Comparison of ENCODE assay signal across 12 cellular contexts in genomic region chr6:33508935-33509926, GRCh38. TPM values are rescaled to one million over a fixed set of nuclear protein-coding genes. Genes with fewer than 3 reads are reported as not detected.
DNase-seq lines count a peak whose midpoint lies in the region; ATAC-seq and TF ChIP-seq lines count a peak whose summit lies in the region.
"Had no signal": no experiment of that assay in that cellular context is flagged by ENCODE, and none has a peak within 500 bp of the region (broad histone marks: within the 10 kb centered on the region; RNA-seq: fewer than 3 reads in every experiment).

No MANE protein-coding gene starts in this region.

- DNase-seq in left ventricle myocardium inferior (no peak), left ventricle myocardium superior (no peak), memory B cell (ENCODE audit: low spot score in 2 of 2) (no peak), vagina (ENCODE audit: extremely low spot score in 2 of 2) (no peak), germinal center (ENCODE audit: low spot score) (no peak)
- DNase-seq in NK-92 treated with Interleukin-12 subunit alpha and Interleukin-12 subunit beta, amount 100 ng/mL, for 24 hours (lab: John Stamatoyannopoulos, UW): no peak
- DNase-seq in activated CD4-positive, alpha-beta T cell treated with anti-CD3 and anti-CD28 coated beads, Interleukin-2, amount 10 ng/mL, durations not matched to agents 7 days and 5 days: no peak
- DNase-seq: BE2C; NCI-H2029 treated with DMSO at 0.1 percent for 48 hours; SJCRH30; stimulated activated CD4-positive, alpha-beta T cell treated with anti-CD3 and anti-CD28 coated beads, Interleukin-4, amount 100 ng/mL, for 4 hours had no signal

- H3K36me3 Mint-ChIP-seq in activated T-helper 17 cell treated with anti-CD3 and anti-CD28 coated beads, Interleukin-2, amount 50 U/mL, for 72 hours (ENCODE audit: low read depth): no peaks in the 10 kb centered on the region
- no peaks in the 10 kb centered on the region for H3K36me3 Mint-ChIP-seq in memory B cell
- peaks cover 2% of the 10 kb centered on the region for H3K36me3 Mint-ChIP-seq in activated CD4-positive, alpha-beta T cell treated with anti-CD3 and anti-CD28 coated beads, Interleukin-2, amount 10 ng/mL, durations not matched to agents 7 days and 5 days (ENCODE audit: low read depth)

- peaks cover 19% of the 10 kb centered on the region for H3K4me1 ChIP-seq in left ventricle myocardium inferior
- H3K4me1 ChIP-seq in vagina: peaks cover 15% of the 10 kb centered on the region
- H3K4me1 ChIP-seq: BE2C, SJCRH30 had no signal

- intact Hi-C loops in left ventricle myocardium inferior (cut with micrococcal nuclease): no loop called here
- intact Hi-C loops in left ventricle myocardium superior (cut with micrococcal nuclease): no loop called here
- intact Hi-C loops in vagina (cut with DNase I): no loop called here

- CTCF ChIA-PET in activated CD4-positive, alpha-beta T cell treated with anti-CD3 and anti-CD28 coated beads, Interleukin-2, amount 10 ng/mL, durations not matched to agents 7 days and 5 days (lab: Charles Lee): interaction anchor here (0.6 to 1.2 kb wide), 3 partner anchors 26 to 982 kb away, joined by 3 read pairs; partner anchors contain the start of gene BAK1

- TF ChIP-seq POLR2A in vagina (IDR thresholded peaks at IDR 0.05): no peak

- peak overlapping the region; percentile 77 for H3K27ac Mint-ChIP-seq in activated T-helper 17 cell treated with anti-CD3 and anti-CD28 coated beads, Interleukin-2, amount 50 U/mL, for 72 hours
- H3K27ac Mint-ChIP-seq in memory B cell: peak overlapping the region; percentile 32
- no peak overlapping the region for H3K27ac Mint-ChIP-seq in activated CD4-positive, alpha-beta T cell treated with anti-CD3 and anti-CD28 coated beads, Interleukin-2, amount 10 ng/mL, durations not matched to agents 7 days and 5 days

- H3K27ac ChIP-seq in left ventricle myocardium inferior (replicated peaks) (peak overlapping the region; percentile 33), vagina (peak overlapping the region; percentile 30)
- H3K27ac ChIP-seq: SJCRH30 had no signal

- peaks cover 18% of the 10 kb centered on the region for H3K27me3 ChIP-seq in left ventricle myocardium inferior (ENCODE audit: low read depth)
- H3K27me3 ChIP-seq in vagina: no peaks in the 10 kb centered on the region
- H3K27me3 ChIP-seq: BE2C, SJCRH30 had no signal

- peaks cover 7% of the 10 kb centered on the region for H3K9me3 ChIP-seq in left ventricle myocardium inferior (replicated peaks)
- H3K9me3 ChIP-seq in vagina: no peaks in the 10 kb centered on the region
- H3K9me3 ChIP-seq: BE2C, SJCRH30 had no signal

- TF ChIP-seq CTCF in left ventricle myocardium inferior (IDR thresholded peaks at IDR 0.05; ENCODE audit: borderline replicate concordance) (no peak), vagina (IDR thresholded peaks at IDR 0.05) (no peak)

- H3K4me3 ChIP-seq in left ventricle myocardium inferior (peak overlapping the region; percentile 45), vagina (peak overlapping the region; percentile 17 to 37)
- H3K4me3 ChIP-seq: SJCRH30 had no signal

- H3K4me1 Mint-ChIP-seq in activated T-helper 17 cell treated with anti-CD3 and anti-CD28 coated beads, Interleukin-2, amount 50 U/mL, for 72 hours: peaks cover 9% of the 10 kb centered on the region
- H3K4me1 Mint-ChIP-seq in memory B cell: peaks cover 11% of the 10 kb centered on the region
- peaks cover 10% of the 10 kb centered on the region for H3K4me1 Mint-ChIP-seq in activated CD4-positive, alpha-beta T cell treated with anti-CD3 and anti-CD28 coated beads, Interleukin-2, amount 10 ng/mL, durations not matched to agents 7 days and 5 days

- H3K9me3 Mint-ChIP-seq in activated T-helper 17 cell treated with anti-CD3 and anti-CD28 coated beads, Interleukin-2, amount 50 U/mL, for 72 hours: no peaks in the 10 kb centered on the region
- no peaks in the 10 kb centered on the region for H3K9me3 Mint-ChIP-seq in memory B cell
- peaks cover 2% of the 10 kb centered on the region for H3K9me3 Mint-ChIP-seq in activated CD4-positive, alpha-beta T cell treated with anti-CD3 and anti-CD28 coated beads, Interleukin-2, amount 10 ng/mL, durations not matched to agents 7 days and 5 days

- peak overlapping the region; percentile 43 for H3K4me3 Mint-ChIP-seq in activated T-helper 17 cell treated with anti-CD3 and anti-CD28 coated beads, Interleukin-2, amount 50 U/mL, for 72 hours
- peak overlapping the region; percentile 52 for H3K4me3 Mint-ChIP-seq in memory B cell
- no peak overlapping the region for H3K4me3 Mint-ChIP-seq in activated CD4-positive, alpha-beta T cell treated with anti-CD3 and anti-CD28 coated beads, Interleukin-2, amount 10 ng/mL, durations not matched to agents 7 days and 5 days

- no peaks in the 10 kb centered on the region for H3K36me3 ChIP-seq in left ventricle myocardium inferior
- no peaks in the 10 kb centered on the region for H3K36me3 ChIP-seq in vagina
- H3K36me3 ChIP-seq: BE2C, SJCRH30 had no signal

- no peak for ATAC-seq in left ventricle myocardium superior
- ATAC-seq in activated T-helper 17 cell treated with anti-CD3 and anti-CD28 coated beads, Interleukin-2, amount 50 U/mL, for 72 hours (replicated peaks): no peak
- ATAC-seq in memory B cell (ENCODE audit: low read depth): peak; percentile 62

- H3K27me3 Mint-ChIP-seq in activated T-helper 17 cell treated with anti-CD3 and anti-CD28 coated beads, Interleukin-2, amount 50 U/mL, for 72 hours: peaks cover 10% of the 10 kb centered on the region
- H3K27me3 Mint-ChIP-seq in memory B cell: peaks cover 3% of the 10 kb centered on the region
- H3K27me3 Mint-ChIP-seq in activated CD4-positive, alpha-beta T cell treated with anti-CD3 and anti-CD28 coated beads, Interleukin-2, amount 10 ng/mL, durations not matched to agents 7 days and 5 days: peaks cover 12% of the 10 kb centered on the region

- POLR2A ChIA-PET in activated CD4-positive, alpha-beta T cell treated with anti-CD3 and anti-CD28 coated beads, Interleukin-2, amount 10 ng/mL, durations not matched to agents 7 days and 5 days (lab: Charles Lee): no interaction called here

RNA-seq across cellular contexts. Expression of gene ZBTB9, which starts 54.9 kb away (rescaled TPM):
- total RNA-seq in left ventricle myocardium inferior (4.9 TPM), left ventricle myocardium superior (5.1 TPM), vagina (1.5 TPM)
- total RNA-seq in activated T-helper 17 cell treated with anti-CD3 and anti-CD28 coated beads, Interleukin-2, amount 50 U/mL, for 72 hours: 10 to 100 TPM; 11.6 to 12.5 TPM
- 1 to 10 TPM; 9.0 to 9.9 TPM for total RNA-seq in activated CD4-positive, alpha-beta T cell treated with anti-CD3 and anti-CD28 coated beads, Interleukin-2, amount 10 ng/mL, durations not matched to agents 7 days and 5 days
